Comparison of ENCODE assay signal across 17 cellular contexts in the genomic region with DNA sequence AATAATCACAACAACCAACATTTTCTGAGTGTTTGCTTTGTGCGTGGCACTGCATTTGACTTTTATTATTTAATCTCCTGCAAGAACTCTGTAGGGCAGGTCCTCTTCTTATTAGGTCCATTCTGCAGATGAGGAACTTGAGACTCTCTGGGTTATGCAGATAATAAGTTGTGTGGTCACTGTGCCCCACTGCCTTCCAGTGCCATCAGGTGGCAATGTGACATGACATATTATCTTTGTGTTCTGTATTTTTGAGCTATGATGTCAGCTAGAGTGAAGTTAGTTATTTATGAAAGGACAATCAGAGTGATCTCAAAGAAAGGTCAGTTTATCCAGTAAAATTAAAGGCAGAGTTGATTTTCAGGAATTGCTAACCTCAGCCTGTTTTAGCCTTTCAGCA.
DNase-seq lines count a peak whose midpoint lies in the region; ATAC-seq and TF ChIP-seq lines count a peak whose summit lies in the region.
"Had no signal": no experiment of that assay in that cellular context is flagged by ENCODE, and none has a peak within 500 bp of the region (broad histone marks: within the 10 kb centered on the region; RNA-seq: fewer than 3 reads in every experiment).

No MANE protein-coding gene starts in this region.

- no peak for ATAC-seq in stimulated activated memory B cell treated with anti-CD40 and anti-IgM and Interleukin-4, amounts not matched to agents 10 μg/mL and 1 μg/mL and 100 μg/mL, for 72 hours
- ATAC-seq: A549 had no signal

- no peaks in the 10 kb centered on the region for H3K36me3 Mint-ChIP-seq in MCF 10A (ENCODE audit: insufficient read depth, unreplicated experiment)
- no peaks in the 10 kb centered on the region for H3K36me3 Mint-ChIP-seq in stimulated activated memory B cell treated with anti-CD40 and anti-IgM and Interleukin-4, amounts not matched to agents 10 μg/mL and 1 μg/mL and 100 μg/mL, for 72 hours
- H3K36me3 Mint-ChIP-seq: CD8-positive, alpha-beta memory T cell had no signal

- H3K27ac ChIP-seq in breast epithelium (no peak overlapping the region), VCaP (no peak overlapping the region), thyroid gland (no peak overlapping the region)
- H3K27ac ChIP-seq: A549, SJCRH30 had no signal

- no peak overlapping the region for H3K4me3 Mint-ChIP-seq in MCF 10A (ENCODE audit: unreplicated experiment)
- H3K4me3 Mint-ChIP-seq in stimulated activated memory B cell treated with anti-CD40 and anti-IgM and Interleukin-4, amounts not matched to agents 10 μg/mL and 1 μg/mL and 100 μg/mL, for 72 hours = no peak overlapping the region
- H3K4me3 Mint-ChIP-seq: CD8-positive, alpha-beta memory T cell had no signal

- H3K9me3 Mint-ChIP-seq in MCF 10A (ENCODE audit: unreplicated experiment) = peaks cover 11% of the 10 kb centered on the region
- peaks cover 6% of the 10 kb centered on the region for H3K9me3 Mint-ChIP-seq in stimulated activated memory B cell treated with anti-CD40 and anti-IgM and Interleukin-4, amounts not matched to agents 10 μg/mL and 1 μg/mL and 100 μg/mL, for 72 hours

- H3K27me3 Mint-ChIP-seq in MCF 10A (ENCODE audit: insufficient read depth, unreplicated experiment) = no peaks in the 10 kb centered on the region
- no peaks in the 10 kb centered on the region for H3K27me3 Mint-ChIP-seq in stimulated activated memory B cell treated with anti-CD40 and anti-IgM and Interleukin-4, amounts not matched to agents 10 μg/mL and 1 μg/mL and 100 μg/mL, for 72 hours
- H3K27me3 Mint-ChIP-seq: CD8-positive, alpha-beta memory T cell had no signal

- no peak for TF ChIP-seq CTCF in MCF 10A (IDR thresholded peaks at IDR 0.05; ENCODE audit: unreplicated experiment)
- no peak for TF ChIP-seq CTCF in breast epithelium (IDR thresholded peaks at IDR 0.05)
- 0 out of 2 replicates have a peak, but pooled peaks have one; percentile 18 for TF ChIP-seq CTCF in VCaP (conservative IDR thresholded peaks at IDR 0.05)
- peak in 4 of 6 experiments; percentile 10 to 36 (median 24) for TF ChIP-seq CTCF in thyroid gland (IDR thresholded peaks at IDR 0.05)

- H3K4me1 Mint-ChIP-seq in MCF 10A (ENCODE audit: insufficient read depth, unreplicated experiment) = peaks cover 22% of the 10 kb centered on the region
- H3K4me1 Mint-ChIP-seq in stimulated activated memory B cell treated with anti-CD40 and anti-IgM and Interleukin-4, amounts not matched to agents 10 μg/mL and 1 μg/mL and 100 μg/mL, for 72 hours = no peaks in the 10 kb centered on the region
- H3K4me1 Mint-ChIP-seq: CD8-positive, alpha-beta memory T cell had no signal

- H3K36me3 ChIP-seq in breast epithelium = peaks cover 4% of the 10 kb centered on the region
- H3K36me3 ChIP-seq in thyroid gland = no peaks in the 10 kb centered on the region
- H3K36me3 ChIP-seq: SJCRH30 had no signal

- H3K27me3 ChIP-seq in breast epithelium (no peaks in the 10 kb centered on the region), thyroid gland (no peaks in the 10 kb centered on the region)
- H3K27me3 ChIP-seq: SJCRH30 had no signal

- no peak for DNase-seq in MCF 10A (ENCODE audit: unreplicated experiment)
- DNase-seq in breast epithelium (ENCODE audit: low spot score in 2 of 2) = no peak
- peak; percentile 38 for DNase-seq in NCI-H460 (ENCODE audit: extremely low read depth, low read depth)
- DNase-seq in thyroid gland = peak in 1 of 2 donors; percentile 10
- no peak for DNase-seq in SKM-1 treated with dmso at 0.1 percent for 144 hours (lab: John Stamatoyannopoulos, UW; ENCODE audit: unreplicated experiment)
- DNase-seq in HuH-7 (ENCODE audit: low spot score) = no peak
- DNase-seq: CD8-positive, alpha-beta memory T cell; GDM1; H7; NCI-H1092; NCI-H1436 treated with DMSO at 0.1 percent for 48 hours; NCI-H510A treated with DMSO at 0.1 percent for 48 hours; NCI-H774; SJCRH30 had no signal

- H3K4me3 ChIP-seq in breast epithelium (no peak overlapping the region), thyroid gland (replicated peaks in 1 of 3) (no peak overlapping the region)
- H3K4me3 ChIP-seq: A549, SJCRH30 had no signal

- no peak for TF ChIP-seq POLR2A in breast epithelium (IDR thresholded peaks at IDR 0.05)
- TF ChIP-seq POLR2A in thyroid gland (IDR thresholded peaks at IDR 0.05) = no peak

- CTCF ChIA-PET in MCF 10A (lab: Yijun Ruan, JAX) = interaction anchor here (1.2 kb wide), 1 partner anchor 44 kb away, joined by 3 read pairs; no protein-coding TSS in a partner anchor

- no peaks in the 10 kb centered on the region for H3K4me1 ChIP-seq in breast epithelium
- H3K4me1 ChIP-seq in thyroid gland = no peaks in the 10 kb centered on the region
- H3K4me1 ChIP-seq: SJCRH30 had no signal

- WGBS in thyroid gland, 2 donors = 86 to 91% methylated on average over 1 of the region's 1 CpG

- H3K9me3 ChIP-seq in breast epithelium = peaks cover 0 to 5% of the 10 kb centered on the region in 2 donors
- no peaks in the 10 kb centered on the region for H3K9me3 ChIP-seq in thyroid gland
- H3K9me3 ChIP-seq: A549, SJCRH30 had no signal

- no TSS peak for BruUV-seq in MCF 10A (replicated peaks; lab: Mats Ljungman, UMichigan)

- peak overlapping the region; percentile 8 for H3K27ac Mint-ChIP-seq in MCF 10A (ENCODE audit: low read depth, unreplicated experiment)
- H3K27ac Mint-ChIP-seq in stimulated activated memory B cell treated with anti-CD40 and anti-IgM and Interleukin-4, amounts not matched to agents 10 μg/mL and 1 μg/mL and 100 μg/mL, for 72 hours = no peak overlapping the region
- H3K27ac Mint-ChIP-seq: CD8-positive, alpha-beta memory T cell had no signal

- intact Hi-C loops in MCF 10A (cut with micrococcal nuclease) (loop anchor here (5.0 kb wide), 2 partner anchors 100 to 405 kb away; no protein-coding TSS in a partner anchor), breast epithelium (cut with DNase I; ENCODE audit: low total_unique reads) (no loop called here), thyroid gland (cut with DNase I) (no loop called here)

- POLR2A ChIA-PET in MCF 10A (lab: Yijun Ruan, JAX) = interaction anchor here (0.8 to 1.3 kb wide), 2 partner anchors 8 to 66 kb away, joined by 3 read pairs; no protein-coding TSS in a partner anchor

Comparison
In these comparisons a context has a peak if more than half of its experiments do, and no peak if none do; other contexts are left out.
1. CTCF ChIP-seq: peak in VCaP (single experiment) and thyroid gland (4 of 6); none in MCF 10A (single experiment) and breast epithelium (0 of 3).